Comparison of ENCODE assay signal across 28 cellular contexts in genomic region chr6:5055118-5055517, GRCh38. TPM values are rescaled to one million over a fixed set of nuclear protein-coding genes. Genes with fewer than 3 reads are reported as not detected.
"Had no signal": no experiment of that assay in that cellular context is flagged by ENCODE, and none has a peak within 500 bp of the region (broad histone marks: within the 10 kb centered on the region; RNA-seq: fewer than 3 reads in every experiment).

No MANE protein-coding gene starts in this region.

- H3K9ac ChIP-seq: parathyroid adenoma had no signal

- H2AFZ ChIP-seq: parathyroid adenoma had no signal

- H3K79me2 ChIP-seq: parathyroid adenoma had no signal

- H3K4me3 ChIP-seq: ascending aorta, left ventricle myocardium inferior, lung, right atrium auricular region, transverse colon had no signal

- ATAC-seq: activated CD4-positive, CD25-positive, alpha-beta regulatory T cell treated with anti-CD3 and anti-CD28 coated beads, Interleukin-2, amount 50 U/mL, for 24 hours; naive thymus-derived CD4-positive, alpha-beta T cell had no signal

- H3K36me3 ChIP-seq: ascending aorta, left ventricle myocardium inferior, right atrium auricular region, transverse colon, WERI-Rb-1 had no signal

- H3K27me3 ChIP-seq: ascending aorta, right atrium auricular region, transverse colon had no signal

- DNase-seq: activated CD4-positive, alpha-beta memory T cell treated with anti-CD3 and anti-CD28 coated beads for 36 hours; activated CD4-positive, alpha-beta T cell treated with anti-CD3 and anti-CD28 coated beads, Interleukin-2, amount 10 ng/mL, durations not matched to agents 24 days and 14 days; activated CD8-positive, alpha-beta memory T cell treated with anti-CD3 and anti-CD28 coated beads, Interleukin-2, amount 50 U/mL, for 4 hours; activated gamma-delta T cell; activated naive CD4-positive, alpha-beta T cell treated with anti-CD3 and anti-CD28 coated beads, Interleukin-2, amount 10 ng/mL, durations not matched to agents 7 days and 5 days; activated naive CD8-positive, alpha-beta T cell treated with anti-CD3 and anti-CD28 coated beads, Interleukin-2, amount 10 ng/mL, durations not matched to agents 7 days and 5 days; activated T-cell treated with anti-CD3 and anti-CD28 coated beads, Interleukin-2, amount 50 U/mL, for 1 hour; central memory CD4-positive, alpha-beta T cell; effector CD4-positive, alpha-beta T cell; glutamatergic neuron; islet precursor cell; left ventricle myocardium inferior; midbrain; naive thymus-derived CD4-positive, alpha-beta T cell; nucleus accumbens; stimulated activated CD4-positive, alpha-beta T cell treated with anti-CD3 and anti-CD28 coated beads, Interleukin-15, amount 100 ng/mL, for 24 hours; stimulated activated CD4-positive, alpha-beta T cell treated with anti-CD3 and anti-CD28 coated beads, Interleukin-2, amount 100 ng/mL, for 24 hours; stimulated activated naive CD4-positive, alpha-beta T cell treated with Interleukin-2 at 50 U/mL for 16 hours; T-helper 9 cell; transverse colon; WERI-Rb-1 had no signal

- H3K27ac ChIP-seq: ascending aorta, left ventricle myocardium inferior, parathyroid adenoma, right atrium auricular region, transverse colon, WERI-Rb-1 had no signal

- H3K4me1 ChIP-seq: ascending aorta, left ventricle myocardium inferior, parathyroid adenoma, right atrium auricular region had no signal

RNA-seq across cellular contexts. Expression of gene PPP1R3G, which starts 30.0 kb away (rescaled TPM):
- total RNA-seq: activated CD4-positive, alpha-beta memory T cell treated with anti-CD3 and anti-CD28 coated beads for 36 hours; activated T-helper 1 cell treated with anti-CD3 and anti-CD28 coated beads, Interleukin-12 subunit alpha, Interleukin-12 subunit beta, Interleukin-2, Interleukin-4 antibody, amounts not matched to agents 30 ng/mL and 10 ng/mL and 1 ng/mL, durations not matched to agents 14 hours and 24 hours and 36 hours had no signal
- polyA plus RNA-seq: naive thymus-derived CD4-positive, alpha-beta T cell; neural cell had no signal

RNA-seq across cellular contexts. Expression of gene RPP40, which starts 51.3 kb away (rescaled TPM):
- total RNA-seq: ascending aorta had no signal
